ENCODE assay signal across 1 cellular context in genomic region chr1:156100205-156100995, GRCh38.
TF ChIP-seq lines count a peak whose summit lies in the region.

No MANE protein-coding gene starts in this region.

TF ChIP-seq in GM12878, 131 proteins besides CTCF, POLR2A, EP300 and RAD21:
- TF ChIP-seq SIX5 (IDR thresholded peaks at IDR 0.05; ENCODE audit: low read depth, low read length, severe bottlenecking) (no peak), FOXK2 (IDR thresholded peaks at IDR 0.05) (no peak), HDGF (IDR thresholded peaks at IDR 0.05) (0 out of 2 replicates have a peak, but pooled peaks have one; percentile 58), SP1 (IDR thresholded peaks at IDR 0.05; ENCODE audit: low read depth, low read length) (no peak), PBX3 (IDR thresholded peaks at IDR 0.05; ENCODE audit: insufficient replicate concordance, low read depth, low read length) (no peak), WRNIP1 (IDR thresholded peaks at IDR 0.05; ENCODE audit: borderline replicate concordance, low read depth, low read length) (no peak), RCOR1 (conservative IDR thresholded peaks at IDR 0.05; ENCODE audit: low read depth, low read length) (no peak), NRF1 (conservative IDR thresholded peaks at IDR 0.05; ENCODE audit: low read depth, low read length) (no peak)
- TF ChIP-seq, protein P1, sequence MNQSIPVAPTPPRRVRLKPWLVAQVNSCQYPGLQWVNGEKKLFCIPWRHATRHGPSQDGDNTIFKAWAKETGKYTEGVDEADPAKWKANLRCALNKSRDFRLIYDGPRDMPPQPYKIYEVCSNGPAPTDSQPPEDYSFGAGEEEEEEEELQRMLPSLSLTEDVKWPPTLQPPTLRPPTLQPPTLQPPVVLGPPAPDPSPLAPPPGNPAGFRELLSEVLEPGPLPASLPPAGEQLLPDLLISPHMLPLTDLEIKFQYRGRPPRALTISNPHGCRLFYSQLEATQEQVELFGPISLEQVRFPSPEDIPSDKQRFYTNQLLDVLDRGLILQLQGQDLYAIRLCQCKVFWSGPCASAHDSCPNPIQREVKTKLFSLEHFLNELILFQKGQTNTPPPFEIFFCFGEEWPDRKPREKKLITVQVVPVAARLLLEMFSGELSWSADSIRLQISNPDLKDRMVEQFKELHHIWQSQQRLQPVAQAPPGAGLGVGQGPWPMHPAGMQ (IDR thresholded peaks at IDR 0.05; ENCODE audit: borderline replicate concordance) = no peak
